In the genomic region with DNA sequence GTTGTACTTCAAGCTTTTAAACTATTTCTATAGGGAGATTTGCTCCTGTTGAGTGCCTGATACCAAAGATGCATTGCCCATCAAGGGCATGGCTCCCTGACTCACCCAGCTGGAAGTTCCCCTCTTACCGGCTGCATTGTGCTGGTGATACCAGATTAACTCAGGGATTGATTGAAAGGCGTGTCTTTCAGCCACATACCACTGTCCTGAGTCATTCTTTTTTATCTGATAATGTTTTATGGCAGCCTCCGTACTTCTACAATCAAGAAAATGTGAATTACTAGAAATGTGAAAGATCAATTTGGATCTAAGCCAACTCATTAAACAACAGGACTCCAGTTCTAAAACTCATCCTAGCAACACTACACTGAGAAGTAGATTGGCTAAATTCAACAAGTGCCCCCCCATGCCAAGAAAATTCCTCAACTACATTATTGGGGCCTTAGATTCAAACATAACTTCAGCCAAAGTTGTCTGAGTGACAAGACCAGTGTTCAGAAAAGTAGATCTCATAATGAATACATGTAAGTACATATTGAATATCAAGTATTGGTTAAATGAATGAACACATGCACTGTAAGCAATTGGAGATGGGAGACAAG, we compare ENCODE assay signal across 10 cellular contexts. TPM values are rescaled to one million over a fixed set of nuclear protein-coding genes. Genes with fewer than 3 reads are reported as not detected.
DNase-seq lines count a peak whose midpoint lies in the region; ATAC-seq, FAIRE-seq and TF ChIP-seq lines count a peak whose summit lies in the region.
"Had no signal": no experiment of that assay in that cellular context is flagged by ENCODE, and none has a peak within 500 bp of the region (broad histone marks: within the 10 kb centered on the region; RNA-seq: fewer than 3 reads in every experiment).

No MANE protein-coding gene starts in this region.

- H3K4ac ChIP-seq in trophoblast cell (ENCODE audit: low read depth, low read length), result no peak overlapping the region

- no peak overlapping the region for H2AFZ ChIP-seq in trophoblast cell (ENCODE audit: insufficient read depth, low read length, poor library complexity)

- H3K4me3 ChIP-seq in choroid plexus epithelial cell (ENCODE audit: low read depth, low read length) (no peak overlapping the region), retinal pigment epithelial cell (ENCODE audit: low read length) (no peak overlapping the region), trophoblast cell (ENCODE audit: low read depth, low read length) (no peak overlapping the region)
- H3K4me3 ChIP-seq: ascending aorta had no signal

- no CpG with 5 or more reads among the region's 3 CpGs for WGBS in trophoblast cell (ENCODE audit: extremely low coverage, insufficient coverage, insufficient read length)

- no peaks in the 10 kb centered on the region for H3K36me3 ChIP-seq in trophoblast cell (ENCODE audit: control insufficient read depth in 1 of 2, insufficient read depth in 2 of 2, low read length in 2 of 2)
- H3K36me3 ChIP-seq: ascending aorta had no signal

- no peak overlapping the region for H4K91ac ChIP-seq in trophoblast cell (ENCODE audit: low read depth, low read length)

- no peak overlapping the region for H3K4me2 ChIP-seq in trophoblast cell (ENCODE audit: low read length)

- no peak for TF ChIP-seq CTCF in choroid plexus epithelial cell (conservative IDR thresholded peaks at IDR 0.05; ENCODE audit: low read depth, low read length)
- TF ChIP-seq CTCF in retinal pigment epithelial cell (conservative IDR thresholded peaks at IDR 0.05; ENCODE audit: low read depth, low read length), result no peak
- no peak for TF ChIP-seq CTCF in omental fat pad (IDR thresholded peaks at IDR 0.05)

- H2AK5ac ChIP-seq in trophoblast cell (ENCODE audit: low read length), result no peak overlapping the region

- H4K12ac ChIP-seq in trophoblast cell (ENCODE audit: low read depth, low read length), result no peak overlapping the region

- H2BK120ac ChIP-seq in trophoblast cell (ENCODE audit: insufficient read depth, low read length, poor library complexity), result no peak overlapping the region

- H3K79me1 ChIP-seq in trophoblast cell (ENCODE audit: low read length), result no peaks in the 10 kb centered on the region

- H3K18ac ChIP-seq in trophoblast cell (ENCODE audit: low read length), result no peak overlapping the region

- H3K27ac ChIP-seq in trophoblast cell (ENCODE audit: low read depth, low read length), result no peak overlapping the region
- H3K27ac ChIP-seq: ascending aorta had no signal

- no peak overlapping the region for H2BK5ac ChIP-seq in trophoblast cell (ENCODE audit: low read depth, low read length, poor library complexity)

- peak; percentile 81 for FAIRE-seq in RCC 7860 (lab: Jason Lieb, UNC)

- H3K9me3 ChIP-seq in trophoblast cell (ENCODE audit: insufficient read depth, low read depth, low read length), result no peaks in the 10 kb centered on the region
- H3K9me3 ChIP-seq: ascending aorta had no signal

- H4K8ac ChIP-seq in trophoblast cell (ENCODE audit: low read depth, low read length), result no peak overlapping the region

- no peak for ATAC-seq in HG03520 (IDR thresholded peaks at IDR 0.05; ENCODE audit: unreplicated experiment)
- ATAC-seq in omental fat pad (ENCODE audit: low FRiP score), result no peak
- no peak for ATAC-seq in GM18520 (IDR thresholded peaks at IDR 0.05; ENCODE audit: unreplicated experiment)

- no peak overlapping the region for H2BK12ac ChIP-seq in trophoblast cell (ENCODE audit: low read length)

- no peak overlapping the region for H3K9ac ChIP-seq in trophoblast cell (ENCODE audit: low read length)

- H3K4me1 ChIP-seq in trophoblast cell (ENCODE audit: control insufficient read depth in 1 of 2, insufficient read depth in 2 of 2, low read length in 2 of 2), result no peaks in the 10 kb centered on the region
- H3K4me1 ChIP-seq: ascending aorta had no signal

- no peaks in the 10 kb centered on the region for H3K27me3 ChIP-seq in trophoblast cell (ENCODE audit: insufficient read depth, low read length)
- H3K27me3 ChIP-seq: ascending aorta had no signal

- H3K14ac ChIP-seq in trophoblast cell (ENCODE audit: low read length), result no peak overlapping the region

- H3K79me2 ChIP-seq in trophoblast cell (ENCODE audit: control insufficient read depth, insufficient read depth, low read length, poor library complexity), result no peaks in the 10 kb centered on the region

- H3K23ac ChIP-seq in trophoblast cell (ENCODE audit: low read length), result no peak overlapping the region

- DNase-seq in ELF-1 (ENCODE audit: low read depth, low spot score), result peak; percentile 21
- DNase-seq in RCC 7860 (ENCODE audit: low spot score), result peak; percentile 78
- DNase-seq in choroid plexus epithelial cell (ENCODE audit: low read depth), result peak; percentile 44
- DNase-seq in retinal pigment epithelial cell (ENCODE audit: low read depth), result peak; percentile 80
- DNase-seq in omental fat pad (ENCODE audit: low spot score), result no peak
- no peak for DNase-seq in trophoblast cell
- DNase-seq: RPMI8226 had no signal

RNA-seq across cellular contexts. Expression of gene TXK, which starts 40.0 kb away (rescaled TPM):
- total RNA-seq in omental fat pad, result 1 to 10 TPM; 1.8 to 3.5 (median 2.8) TPM
- 0.34 and 0.43 TPM in 2 replicates for polyA plus RNA-seq in trophoblast cell (2013)
- total RNA-seq: ascending aorta had no signal

Comparison
In these comparisons a context has a peak if more than half of its experiments do, and no peak if none do; other contexts are left out.
1. DNase-seq: peak in ELF-1 (single experiment), RCC 7860 (single experiment), choroid plexus epithelial cell (single experiment) and retinal pigment epithelial cell (single experiment); none in omental fat pad (single experiment) and trophoblast cell (0 of 2).